Comparison of ENCODE assay signal across 1 cellular context in genomic region chrX:100410901-100411801, GRCh38.
TF ChIP-seq lines count a peak whose summit lies in the region.

No MANE protein-coding gene starts in this region.

TF ChIP-seq in HEK293, 187 proteins besides CTCF, POLR2A, EP300 and RAD21 (continued from another document):
- TF ChIP-seq, protein P1, sequence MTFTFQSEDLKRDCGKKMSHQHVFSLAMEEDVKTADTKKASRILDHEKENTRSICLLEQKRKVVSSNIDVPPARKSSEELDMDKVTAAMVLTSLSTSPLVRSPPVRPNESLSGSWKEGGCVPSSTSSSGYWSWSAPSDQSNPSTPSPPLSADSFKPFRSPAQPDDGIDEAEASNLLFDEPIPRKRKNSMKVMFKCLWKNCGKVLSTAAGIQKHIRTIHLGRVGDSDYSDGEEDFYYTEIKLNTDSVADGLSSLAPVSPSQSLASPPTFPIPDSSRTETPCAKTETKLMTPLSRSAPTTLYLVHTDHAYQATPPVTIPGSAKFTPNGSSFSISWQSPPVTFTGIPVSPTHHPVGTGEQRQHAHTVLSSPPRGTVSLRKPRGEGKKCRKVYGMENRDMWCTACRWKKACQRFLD (tag by site-specific recombination; IDR thresholded peaks at IDR 0.05): no peak
- TF ChIP-seq GLI4 (tag by site-specific recombination; IDR thresholded peaks at IDR 0.05) (no peak), ZBTB1 (tag by site-specific recombination; IDR thresholded peaks at IDR 0.05) (no peak), ZNF558 (tag by site-specific recombination; IDR thresholded peaks at IDR 0.05) (no peak), ZNF335 (tag by site-specific recombination; conservative IDR thresholded peaks at IDR 0.05) (peak; percentile 38; the same call in 1 of the 2 replicates), ZBTB26 (tag by site-specific recombination; optimal IDR thresholded peaks at IDR 0.05) (peak; percentile 26), ZNF24 (tag by site-specific recombination; IDR thresholded peaks at IDR 0.05) (no peak), ZBTB20 (tag by site-specific recombination; IDR thresholded peaks at IDR 0.05) (peak; percentile 51; the same call in 1 of the 2 replicates), ZNF677 (tag by site-specific recombination; IDR thresholded peaks at IDR 0.05) (no peak), KLF10 (tag by site-specific recombination; IDR thresholded peaks at IDR 0.05) (no peak)
